Comparison of ENCODE assay signal across 13 cellular contexts in the genomic region with DNA sequence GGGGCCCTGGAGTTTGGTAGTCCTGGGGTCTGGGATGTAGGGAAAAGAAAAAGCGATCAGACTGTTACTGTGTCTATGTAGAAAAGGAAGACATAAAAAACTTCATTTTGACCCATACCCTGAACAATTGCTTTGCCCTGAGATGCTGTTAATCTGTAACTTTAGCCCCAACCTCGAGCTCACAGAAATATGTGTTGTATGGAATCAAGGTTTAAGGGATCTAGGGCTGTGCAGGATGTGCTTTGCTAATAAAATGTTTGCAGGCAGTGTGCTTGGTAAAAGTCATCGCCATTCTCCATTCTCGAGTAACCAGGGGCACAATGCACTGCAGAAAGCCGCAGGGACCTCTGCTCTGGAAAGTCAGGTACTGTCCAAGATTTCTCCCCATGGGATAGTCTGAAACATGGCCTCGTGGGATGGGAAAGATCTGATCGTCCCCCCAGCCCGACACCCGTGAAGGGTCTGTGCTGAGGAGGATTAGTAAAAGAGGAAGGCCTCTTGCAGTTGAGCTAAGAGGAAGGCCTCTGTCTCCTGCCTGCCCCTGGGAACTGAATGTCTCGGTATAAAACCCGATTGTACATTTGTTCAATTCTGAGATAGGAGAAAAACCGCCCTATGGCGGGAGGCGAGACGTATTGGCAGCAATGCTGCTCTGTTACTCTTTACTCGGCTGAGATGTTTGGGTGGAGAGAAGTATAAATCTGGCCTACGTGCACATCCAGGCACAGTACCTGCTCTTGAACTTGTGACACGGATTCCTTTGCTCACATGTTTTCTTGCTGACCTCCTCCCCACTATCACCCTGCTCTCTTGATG. TPM values are rescaled to one million over a fixed set of nuclear protein-coding genes. Genes with fewer than 3 reads are reported as not detected.
DNase-seq lines count a peak whose midpoint lies in the region; ATAC-seq and TF ChIP-seq lines count a peak whose summit lies in the region.
"Not testable (repeated sequence)": the region's sequence is repeated elsewhere in the genome, so short reads cannot be mapped to it uniquely, and the experiment has no call there.
"Had no signal": no experiment of that assay in that cellular context is flagged by ENCODE, and none has a peak within 500 bp of the region (broad histone marks: within the 10 kb centered on the region; RNA-seq: fewer than 3 reads in every experiment).

No MANE protein-coding gene starts in this region.

- CTCF ChIA-PET in CD8-positive, alpha-beta memory T cell (lab: Charles Lee): interaction anchor here (1.9 kb wide), 1 partner anchor 14 kb away, joined by 14 read pairs; no protein-coding TSS in a partner anchor
- CTCF ChIA-PET in OCI-LY7 (lab: Charles Lee; ENCODE audit: unreplicated experiment): not testable (repeated sequence)
- CTCF ChIA-PET in activated B cell treated with CpG ODN at 0.5 μM for 24 hours (lab: Charles Lee): interaction anchor here (1.1 to 2.2 kb wide), 3 partner anchors 14 to 74 kb away, joined by 3 to 12 read pairs (median 5); no protein-coding TSS in a partner anchor

- not testable (repeated sequence) for TF ChIP-seq CTCF in OCI-LY7 (conservative IDR thresholded peaks at IDR 0.05; ENCODE audit: low read length); activated B cell treated with CpG ODN at 0.5 μM for 24 hours (IDR thresholded peaks at IDR 0.05); epithelial cell of proximal tubule (conservative IDR thresholded peaks at IDR 0.05; ENCODE audit: low read depth, low read length); mesothelial cell of epicardium (IDR thresholded peaks at IDR 0.05; ENCODE audit: unreplicated experiment); sigmoid colon (IDR thresholded peaks at IDR 0.05); type B pancreatic cell (conservative IDR thresholded peaks at IDR 0.05)

- not testable (repeated sequence) for H3K4me1 Mint-ChIP-seq in CD8-positive, alpha-beta memory T cell
- H3K4me1 Mint-ChIP-seq in activated B cell treated with CpG ODN at 0.5 μM for 24 hours: peaks cover 44% of the 10 kb centered on the region
- peaks cover 14% of the 10 kb centered on the region for H3K4me1 Mint-ChIP-seq in mesothelial cell of epicardium
- H3K4me1 Mint-ChIP-seq in type B pancreatic cell (ENCODE audit: unreplicated experiment): peaks cover 17% of the 10 kb centered on the region

- not testable (repeated sequence) for H3K36me3 ChIP-seq in CD8-positive, alpha-beta memory T cell (ENCODE audit: insufficient read depth, low read length); OCI-LY7 (ENCODE audit: insufficient read depth, low read length); sigmoid colon

- WGBS in sigmoid colon, 2 donors: 13 to 41% methylated on average over 18 of the region's 18 CpGs

- TF ChIP-seq EP300 in sigmoid colon (IDR thresholded peaks at IDR 0.05): not testable (repeated sequence)

- DNase-seq in CD8-positive, alpha-beta memory T cell; OCI-LY7 (ENCODE audit: low spot score); activated B cell treated with CpG ODN at 0.5 μM for 24 hours; epithelial cell of proximal tubule (ENCODE audit: low read depth); mesothelial cell of epicardium (ENCODE audit: low spot score in 2 of 2, unreplicated experiment in 2 of 2); sigmoid colon; type B pancreatic cell (ENCODE audit: extremely low spot score, unreplicated experiment): not testable (repeated sequence)
- peak; percentile 27 for DNase-seq in KG1 (lab: John Stamatoyannopoulos, UW)

- not testable (repeated sequence) for BruUV-seq in OCI-LY7 (replicated peaks; lab: Mats Ljungman, UMichigan)

- not testable (repeated sequence) for H3K27ac Mint-ChIP-seq in CD8-positive, alpha-beta memory T cell
- H3K27ac Mint-ChIP-seq in activated B cell treated with CpG ODN at 0.5 μM for 24 hours (peak overlapping the region; percentile 88), mesothelial cell of epicardium (peak overlapping the region; percentile 82), type B pancreatic cell (peak overlapping the region; percentile 75)

- H3K9me2 ChIP-seq in OCI-LY7 (ENCODE audit: insufficient read depth, low read length): not testable (repeated sequence)

- H3K9me3 ChIP-seq in CD8-positive, alpha-beta memory T cell (ENCODE audit: low read length); OCI-LY7 (ENCODE audit: low read length); sigmoid colon: not testable (repeated sequence)

- not testable (repeated sequence) for H3K4me1 ChIP-seq in CD8-positive, alpha-beta memory T cell (ENCODE audit: insufficient read depth, low read length); sigmoid colon
- H3K4me1 ChIP-seq in OCI-LY7 (ENCODE audit: insufficient read depth, low read length, poor library complexity, severe bottlenecking): peaks cover 48% of the 10 kb centered on the region

- H3K27me3 Mint-ChIP-seq in CD8-positive, alpha-beta memory T cell: peaks cover 8 to 11% of the 10 kb centered on the region in 2 donors
- not testable (repeated sequence) for H3K27me3 Mint-ChIP-seq in activated B cell treated with CpG ODN at 0.5 μM for 24 hours; mesothelial cell of epicardium (ENCODE audit: low read depth); type B pancreatic cell

- intact Hi-C loops in OCI-LY7 (cut with micrococcal nuclease; ENCODE audit: unreplicated experiment): loop anchor here (2.0 kb wide), 1 partner anchor 54 kb away; no protein-coding TSS in a partner anchor
- intact Hi-C loops in activated B cell treated with CpG ODN at 0.5 μM for 24 hours (cut with micrococcal nuclease): loop anchor here (1.0 kb wide), 2 partner anchors 10 to 14 kb away; no protein-coding TSS in a partner anchor
- intact Hi-C loops in sigmoid colon (cut with DNase I): not testable (repeated sequence)

- not testable (repeated sequence) for H3K4me3 Mint-ChIP-seq in CD8-positive, alpha-beta memory T cell; mesothelial cell of epicardium; type B pancreatic cell
- peak overlapping the region; percentile 51 for H3K4me3 Mint-ChIP-seq in activated B cell treated with CpG ODN at 0.5 μM for 24 hours

- not testable (repeated sequence) for ATAC-seq in activated B cell treated with CpG ODN at 0.5 μM for 24 hours (ENCODE audit: low read depth)

- not testable (repeated sequence) for H3K79me2 ChIP-seq in OCI-LY7 (ENCODE audit: insufficient read depth, low read depth, low read length)

- POLR2A ChIA-PET in CD8-positive, alpha-beta memory T cell (lab: Charles Lee); OCI-LY7 (lab: Charles Lee): not testable (repeated sequence)
- POLR2A ChIA-PET in activated B cell treated with CpG ODN at 0.5 μM for 24 hours (lab: Charles Lee): interaction anchor here (0.6 to 1.7 kb wide), 5 partner anchors 9 to 123 kb away, joined by 3 to 8 read pairs (median 5); no protein-coding TSS in a partner anchor

- not testable (repeated sequence) for H3K27me3 ChIP-seq in CD8-positive, alpha-beta memory T cell (ENCODE audit: insufficient read depth, low read length, poor library complexity, severe bottlenecking); sigmoid colon

- H3K36me3 Mint-ChIP-seq in CD8-positive, alpha-beta memory T cell; activated B cell treated with CpG ODN at 0.5 μM for 24 hours (ENCODE audit: low read depth); mesothelial cell of epicardium; type B pancreatic cell: not testable (repeated sequence)

- not testable (repeated sequence) for H4K20me1 ChIP-seq in OCI-LY7 (ENCODE audit: insufficient read depth, low read length)

- peak overlapping the region; percentile 66 for H3K4me2 ChIP-seq in OCI-LY7 (ENCODE audit: low read length)

- not testable (repeated sequence) for H3K9me3 Mint-ChIP-seq in CD8-positive, alpha-beta memory T cell; activated B cell treated with CpG ODN at 0.5 μM for 24 hours; mesothelial cell of epicardium; type B pancreatic cell

- not testable (repeated sequence) for TF ChIP-seq POLR2A in sigmoid colon (IDR thresholded peaks at IDR 0.05)

- H3K27ac ChIP-seq in CD8-positive, alpha-beta memory T cell (ENCODE audit: low read depth, low read length): peak overlapping the region; percentile 21
- H3K27ac ChIP-seq in OCI-LY7 (ENCODE audit: low read depth, low read length, poor library complexity, severe bottlenecking) (peak overlapping the region; percentile 75), sigmoid colon (peak overlapping the region; percentile 20 to 47 (median 33))

- H3K4me3 ChIP-seq in CD8-positive, alpha-beta memory T cell (ENCODE audit: low read length); sigmoid colon: not testable (repeated sequence)
- peak overlapping the region; percentile 56 for H3K4me3 ChIP-seq in OCI-LY7 (ENCODE audit: low read depth, low read length, poor library complexity, severe bottlenecking)
- peak overlapping the region; percentile 52 for H3K4me3 ChIP-seq in epithelial cell of proximal tubule (ENCODE audit: low read depth, low read length)

- H2AFZ ChIP-seq in OCI-LY7 (ENCODE audit: low read length): peak overlapping the region; percentile 52

RNA-seq across cellular contexts. Expression of a gene that starts 5.2 kb away (rescaled TPM):
- total RNA-seq in CD8-positive, alpha-beta memory T cell: under 1 TPM; 0.26 to 0.31 TPM
- not detected for polyA plus RNA-seq in CD8-positive, alpha-beta memory T cell
- total RNA-seq in OCI-LY7 (2014; rRNA removed; shearing (Covaris generic)): 0.49 and 0.98 TPM in 2 replicates
- total RNA-seq in OCI-LY7 (2022): 3.2 and 4.1 TPM in 2 replicates
- 0.47 and 0.88 TPM in 2 replicates for total RNA-seq in activated B cell treated with CpG ODN at 0.5 μM for 24 hours
- total RNA-seq in epithelial cell of proximal tubule: 0.06 TPM in 1 of 2 replicates, not detected in the other
- 0.18 to 0.29 TPM in 2 of 3 replicates, not detected in the other for total RNA-seq in mesothelial cell of epicardium
- 10 to 100 TPM in 1 of 4 donors, 1 to 10 TPM in 3; 2.2 to 13.3 (median 9.0) TPM for total RNA-seq in sigmoid colon
- 10 to 100 TPM in 1 of 3 donors, 1 to 10 TPM in 2; 4.2 to 10.9 (median 6.0) TPM for polyA plus RNA-seq in sigmoid colon
- 0.19 TPM in 1 of 2 replicates, not detected in the other for total RNA-seq in type B pancreatic cell (ENCODE audit: low replicate concordance)
- total RNA-seq: activated CD4-positive, alpha-beta T cell treated with anti-CD3 and anti-CD28 coated beads, Interleukin-2, amount 10 ng/mL, durations not matched to agents 7 days and 5 days; activated CD8-positive, alpha-beta memory T cell treated with anti-CD3 and anti-CD28 coated beads for 36 hours; activated naive CD4-positive, alpha-beta T cell treated with anti-CD3 and anti-CD28 coated beads, Interleukin-2, amount 50 U/mL, for 72 hours; G401; myocyte had no signal

RNA-seq across cellular contexts. Expression of a gene that starts 16.6 kb away (rescaled TPM):
- 100 to 1,000 TPM; 111 to 131 TPM for total RNA-seq in CD8-positive, alpha-beta memory T cell
- polyA plus RNA-seq in CD8-positive, alpha-beta memory T cell: 108 TPM
- total RNA-seq in OCI-LY7 (2014; rRNA removed; shearing (Covaris generic)): 54.8 and 92.9 TPM in 2 replicates
- 97.5 and 117 TPM in 2 replicates for total RNA-seq in OCI-LY7 (2022)
- 28.5 and 36.6 TPM in 2 replicates for total RNA-seq in activated B cell treated with CpG ODN at 0.5 μM for 24 hours
- total RNA-seq in epithelial cell of proximal tubule: 119 and 171 TPM in 2 replicates
- 120 to 123 TPM (median 121 TPM) in 3 replicates for total RNA-seq in mesothelial cell of epicardium
- total RNA-seq in sigmoid colon: 10 to 100 TPM; 52.4 to 71.4 (median 58.0) TPM
- 10 to 100 TPM; 13.9 to 51.4 (median 32.4) TPM for polyA plus RNA-seq in sigmoid colon
- total RNA-seq in type B pancreatic cell (ENCODE audit: low replicate concordance): 76.7 and 99.0 TPM in 2 replicates

RNA-seq across cellular contexts. Expression of a gene that starts 16.7 kb away (rescaled TPM):
- total RNA-seq in CD8-positive, alpha-beta memory T cell: under 1 TPM; 0.28 to 0.29 TPM
- polyA plus RNA-seq in CD8-positive, alpha-beta memory T cell: not detected
- 0.80 TPM in 1 of 2 replicates, not detected in the other for total RNA-seq in OCI-LY7 (2014; rRNA removed; shearing (Covaris generic))
- total RNA-seq in OCI-LY7 (2022): not detected in 2 replicates
- not detected in 2 replicates for total RNA-seq in activated B cell treated with CpG ODN at 0.5 μM for 24 hours
- 76.3 and 262 TPM in 2 replicates for total RNA-seq in epithelial cell of proximal tubule
- 3.2 to 4.7 TPM (median 3.9 TPM) in 3 replicates for total RNA-seq in mesothelial cell of epicardium
- 1 to 10 TPM; 1.1 to 7.9 (median 3.9) TPM for total RNA-seq in sigmoid colon
- 10 to 100 TPM in 2 of 3 donors, 1 to 10 TPM in 1; 7.2 to 79.7 (median 24.5) TPM for polyA plus RNA-seq in sigmoid colon
- total RNA-seq in type B pancreatic cell (ENCODE audit: low replicate concordance): 102 and 106 TPM in 2 replicates
- total RNA-seq: activated CD4-positive, alpha-beta T cell treated with anti-CD3 and anti-CD28 coated beads, Interleukin-2, amount 10 ng/mL, durations not matched to agents 7 days and 5 days; activated CD8-positive, alpha-beta memory T cell treated with anti-CD3 and anti-CD28 coated beads for 36 hours had no signal

RNA-seq across cellular contexts. Expression of a gene that starts 35.3 kb away (rescaled TPM):
- 10 to 100 TPM; 18.2 to 20.3 TPM for total RNA-seq in CD8-positive, alpha-beta memory T cell
- polyA plus RNA-seq in CD8-positive, alpha-beta memory T cell: 33.2 TPM
- total RNA-seq in OCI-LY7 (2014; rRNA removed; shearing (Covaris generic)): 0.72 and 1.8 TPM in 2 replicates
- 8.9 and 10.9 TPM in 2 replicates for total RNA-seq in OCI-LY7 (2022)
- total RNA-seq in activated B cell treated with CpG ODN at 0.5 μM for 24 hours: 5.1 and 6.3 TPM in 2 replicates
- total RNA-seq in epithelial cell of proximal tubule: 88.7 and 115 TPM in 2 replicates
- total RNA-seq in mesothelial cell of epicardium: 795 to 833 TPM (median 826 TPM) in 3 replicates
- 10 to 100 TPM in 3 of 4 donors, 1 to 10 TPM in 1; 9.1 to 12.8 (median 11.5) TPM for total RNA-seq in sigmoid colon
- polyA plus RNA-seq in sigmoid colon: 10 to 100 TPM in 1 of 3 donors, 1 to 10 TPM in 2; 3.7 to 18.7 (median 4.2) TPM
- 278 and 303 TPM in 2 replicates for total RNA-seq in type B pancreatic cell (ENCODE audit: low replicate concordance)

Comparison
In these comparisons a context has a peak if more than half of its experiments do, and no peak if none do; other contexts are left out.
1. H3K27ac ChIP-seq: peak in every context shown above with its lines; median percentile 75 in OCI-LY7; 33 in sigmoid colon; 21 in CD8-positive, alpha-beta memory T cell.